ENCODE assay signal across 10 cellular contexts in genomic region chr22:19868773-19869471, GRCh38. TPM values are rescaled to one million over a fixed set of nuclear protein-coding genes. Genes with fewer than 3 reads are reported as not detected.
DNase-seq lines count a peak whose midpoint lies in the region; FAIRE-seq and TF ChIP-seq lines count a peak whose summit lies in the region.
"Had no signal": no experiment of that assay in that cellular context is flagged by ENCODE, and none has a peak within 500 bp of the region (broad histone marks: within the 10 kb centered on the region; RNA-seq: fewer than 3 reads in every experiment).

No MANE protein-coding gene starts in this region.

- H2BK20ac ChIP-seq in H1 (ENCODE audit: low read length) = peak overlapping the region; percentile 48; the same call in 1 of the 2 replicates

- H2BK12ac ChIP-seq in H1 (ENCODE audit: low read depth, low read length) = no peak overlapping the region

- DNase-seq in stimulated activated CD4-positive, alpha-beta T cell treated with anti-CD3 and anti-CD28 coated beads, Interleukin-4, amount 100 ng/mL, for 1 hour = peak; percentile 1
- no peak for DNase-seq in stimulated activated CD4-positive, alpha-beta T cell treated with anti-CD3 and anti-CD28 coated beads, Interleukin-2, amount 100 ng/mL, for 48 hours
- DNase-seq in H1 (ENCODE audit: low read depth in 1 of 2, low spot score in 2 of 2) (peak in 1 of 2 experiments; percentile 49), nucleus accumbens (lab: John Stamatoyannopoulos, UW) (peak in 33 of 56 donors; percentile 16 to 74 (median 41)), brain microvascular endothelial cell (no peak), NCI-H82 treated with DMSO at 0.1 percent for 48 hours (lab: John Stamatoyannopoulos, UW; ENCODE audit: unreplicated experiment) (no peak), kidney tubule cell (ENCODE audit: low spot score) (no peak)
- DNase-seq in activated CD8-positive, alpha-beta memory T cell treated with anti-CD3 and anti-CD28 coated beads, Interleukin-2, amount 50 U/mL, for 48 hours = no peak

- no peak overlapping the region for H3K23ac ChIP-seq in H1 (ENCODE audit: insufficient read length)

- H3K9ac ChIP-seq in H1 (replicated peaks in 1 of 4; ENCODE audit: extremely low read depth in 1 of 4, low read depth in 3 of 4, low read length in 3 of 4) = no peak overlapping the region

- H3K14ac ChIP-seq in H1 (ENCODE audit: insufficient read length) = no peak overlapping the region

- POLR2A ChIA-PET in H1 (lab: Charles Lee; ENCODE audit: partially characterized antibody) = interaction anchor here (1.1 to 4.6 kb wide), 5 partner anchors 12 to 28 kb away, joined by 4 to 27 read pairs (median 4); no protein-coding TSS in a partner anchor

- FAIRE-seq in H1 (lab: Jason Lieb, UNC) = no peak

- H3K27me3 ChIP-seq in H1 (replicated peaks in 1 of 4; ENCODE audit: control insufficient read depth in 3 of 4, extremely low read depth in 1 of 4, insufficient read depth in 3 of 4, low read length in 3 of 4) (no peaks in the 10 kb centered on the region), brain microvascular endothelial cell (replicated peaks) (no peaks in the 10 kb centered on the region)

- H4K91ac ChIP-seq in H1 (replicated peaks; ENCODE audit: insufficient read length, low read length) = peak overlapping the region; percentile 34

- H4K5ac ChIP-seq in H1 (ENCODE audit: insufficient read length, low read depth, low read length) = no peak overlapping the region

- H3K4me3 ChIP-seq in H1 (ENCODE audit: extremely low read depth in 1 of 4, insufficient read depth in 2 of 4, low read depth in 3 of 4, low read length in 4 of 4) (no peak overlapping the region), brain microvascular endothelial cell (ENCODE audit: low read depth, low read length) (no peak overlapping the region)
- H3K4me3 ChIP-seq: lung had no signal

- TF ChIP-seq CTCF in H1 (IDR thresholded peaks at IDR 0.05; ENCODE audit: control extremely low read depth in 1 of 3, insufficient read depth in 1 of 3, low read depth in 1 of 3, low read length in 3 of 3) (no peak), brain microvascular endothelial cell (IDR thresholded peaks at IDR 0.05; ENCODE audit: low read depth, low read length, missing control alignments) (no peak)

- H2BK15ac ChIP-seq in H1 (ENCODE audit: low read length) = peak overlapping the region; percentile 92

- no peak overlapping the region for H3K4ac ChIP-seq in H1 (replicated peaks; ENCODE audit: insufficient read length, low read depth, low read length)

- no peak overlapping the region for H4K8ac ChIP-seq in H1 (ENCODE audit: extremely low read depth, insufficient read depth, low read length)

- H2BK5ac ChIP-seq in H1 (ENCODE audit: low read depth, low read length) = peak overlapping the region; percentile 68; the same call in 1 of the 2 replicates

- no peak overlapping the region; the same call in 1 of the 2 replicates for H2AK5ac ChIP-seq in H1 (ENCODE audit: low read depth, low read length)

- no peak overlapping the region for H2AFZ ChIP-seq in H1 (ENCODE audit: low read length)

- no peak overlapping the region for H3K56ac ChIP-seq in H1 (replicated peaks; ENCODE audit: insufficient read length, low read depth, low read length)

- H2BK120ac ChIP-seq in H1 (replicated peaks; ENCODE audit: low read depth, low read length) = no peak overlapping the region

- no peaks in the 10 kb centered on the region for H3K36me3 ChIP-seq in H1 (ENCODE audit: control insufficient read depth in 2 of 4, insufficient read depth in 4 of 4, low read length in 3 of 4)
- H3K36me3 ChIP-seq in brain microvascular endothelial cell (replicated peaks) = no peaks in the 10 kb centered on the region

- CTCF ChIA-PET in H1 (lab: Charles Lee; ENCODE audit: partially characterized antibody) = interaction anchor here (0.8 to 2.2 kb wide), 8 partner anchors 12 to 138 kb away, joined by 3 to 7 read pairs (median 4); no protein-coding TSS in a partner anchor

- no peak overlapping the region for H3K4me2 ChIP-seq in H1 (ENCODE audit: insufficient read depth in 1 of 2, low read depth in 2 of 2, low read length in 2 of 2)

- H3K9me3 ChIP-seq in H1 (ENCODE audit: insufficient read depth in 2 of 2, low read depth in 1 of 2, low read length in 1 of 2) = no peaks in the 10 kb centered on the region

- no peak overlapping the region; the same call in 1 of the 2 replicates for H3K18ac ChIP-seq in H1 (ENCODE audit: extremely low read depth, low read length)

- TF ChIP-seq POLR2A in H1 (IDR thresholded peaks at IDR 0.05; ENCODE audit: control extremely low read depth in 1 of 2, low read depth in 2 of 2, low read length in 2 of 2) = no peak

- in situ Hi-C loops in brain microvascular endothelial cell (cut with HindIII; ENCODE audit: low pct_ligation_motif_present, low sequenced_read_pairs) = no loop called here

- H3K27ac ChIP-seq in H1 (ENCODE audit: low read depth, low read length) (no peak overlapping the region), brain microvascular endothelial cell (no peak overlapping the region)
- H3K27ac ChIP-seq: C4-2B had no signal

- H3K4me1 ChIP-seq in H1 (replicated peaks in 1 of 4; ENCODE audit: control insufficient read depth in 3 of 4, insufficient read depth in 4 of 4, low read length in 3 of 4) = peaks cover 0 to 7% (median 4%) of the 10 kb centered on the region in 4 experiments; a peak in 4 of 7 replicates

- no peaks in the 10 kb centered on the region for H3K79me2 ChIP-seq in H1 (ENCODE audit: control insufficient read depth in 1 of 2, insufficient read depth in 2 of 2, low read length in 2 of 2)

- TF ChIP-seq RAD21 in H1 (IDR thresholded peaks at IDR 0.05 in 1 of 2, conservative IDR thresholded peaks at IDR 0.05 in 1 of 2; ENCODE audit: low read depth in 2 of 2, low read length in 2 of 2) = no peak

- no peaks in the 10 kb centered on the region; the same call in 1 of the 2 replicates for H3K79me1 ChIP-seq in H1 (ENCODE audit: low read depth, low read length)

- 68% methylated on average over 23 of the region's 23 CpGs; no CpG with 5 or more reads in 1 of the 2 experiments for WGBS in H1 (ENCODE audit: extremely low coverage in 1 of 2, insufficient coverage in 1 of 2, insufficient read length in 1 of 2, insufficient replicate concordance in 2 of 2, low coverage in 1 of 2, low lambda C conversion rate in 2 of 2, missing lambda C conversion rate in 1 of 2), 2 experiments

- no peaks in the 10 kb centered on the region for H4K20me1 ChIP-seq in H1 (replicated peaks in 1 of 2; ENCODE audit: control insufficient read depth in 1 of 2, insufficient read depth in 2 of 2, low read length in 2 of 2)

- H3K23me2 ChIP-seq in H1 (ENCODE audit: low read depth, low read length) = no peaks in the 10 kb centered on the region

- TF ChIP-seq EP300 in H1 (IDR thresholded peaks at IDR 0.05; ENCODE audit: borderline replicate concordance in 1 of 2, low read depth in 2 of 2, low read length in 2 of 2) = no peak

TF ChIP-seq in H1, 55 proteins besides CTCF, POLR2A, EP300 and RAD21:
- no peak for TF ChIP-seq MAX (IDR thresholded peaks at IDR 0.05)
- TF ChIP-seq GABPA (IDR thresholded peaks at IDR 0.05; ENCODE audit: borderline replicate concordance, insufficient read depth, low read length) = no peak
- no peak for TF ChIP-seq SP1 (IDR thresholded peaks at IDR 0.05; ENCODE audit: low read depth, low read length)
- no peak for TF ChIP-seq GTF2F1 (IDR thresholded peaks at IDR 0.05; ENCODE audit: borderline replicate concordance, low read depth, low read length)
- TF ChIP-seq ATF2 (IDR thresholded peaks at IDR 0.05; ENCODE audit: low read length) = no peak
- no peak for TF ChIP-seq CHD1 (IDR thresholded peaks at IDR 0.05; ENCODE audit: low read depth, low read length)
- TF ChIP-seq RXRA (IDR thresholded peaks at IDR 0.05; ENCODE audit: insufficient read depth, low read depth, low read length) = no peak
- no peak for TF ChIP-seq CBX8 (IDR thresholded peaks at IDR 0.05; ENCODE audit: borderline replicate concordance, low read depth, low read length)
- TF ChIP-seq HDAC6 (IDR thresholded peaks at IDR 0.05; ENCODE audit: low read depth, low read length) = no peak

RNA-seq across cellular contexts. Expression of gene GNB1L, which starts 14.2 kb away (rescaled TPM):
- total RNA-seq in H1 (2021; fragmentation: NEBNext Ultra II Directional; extraction: Animal tissue kit (Norgen Biotek cat#: 25700)) = 14.3 and 15.6 TPM in 2 replicates
- 14.0 and 23.2 TPM in 2 replicates for polyA plus RNA-seq in H1 (2011; rRNA removed)
- 17.3 TPM for polyA plus RNA-seq in H1 (2011; cell fraction: cytosol; rRNA removed)
- polyA plus RNA-seq in H1 (2011; cell fraction: nucleus; rRNA removed) = 21.9 TPM
- 9.1 to 18.9 TPM (median 16.9 TPM) in 4 replicates for polyA plus RNA-seq in H1 (2012, experiment 1 of 2)
- polyA plus RNA-seq in H1 (2012, experiment 2 of 2) = 14.8 TPM
- 5.8 TPM for polyA plus RNA-seq in H1 (2013, experiment 1 of 2)
- 5.3 TPM for polyA plus RNA-seq in H1 (2013, experiment 2 of 2)
- polyA minus RNA-seq in H1 (2011; rRNA and poly(A)+ RNA removed) = 3.8 and 4.5 TPM in 2 replicates
- polyA minus RNA-seq in H1 (2011; cell fraction: cytosol; rRNA and poly(A)+ RNA removed) = 6.1 TPM
- polyA minus RNA-seq in H1 (2011; cell fraction: nucleus; rRNA and poly(A)+ RNA removed) = 5.6 TPM

RNA-seq across cellular contexts. Expression of gene RTL10, which starts 14.2 kb away (rescaled TPM):
- total RNA-seq in H1 (2021; fragmentation: NEBNext Ultra II Directional; extraction: Animal tissue kit (Norgen Biotek cat#: 25700)) = 16.1 and 18.8 TPM in 2 replicates
- 11.5 and 15.5 TPM in 2 replicates for polyA plus RNA-seq in H1 (2011; rRNA removed)
- 9.8 TPM for polyA plus RNA-seq in H1 (2011; cell fraction: cytosol; rRNA removed)
- polyA plus RNA-seq in H1 (2011; cell fraction: nucleus; rRNA removed) = 21.7 TPM
- polyA plus RNA-seq in H1 (2012, experiment 1 of 2) = 9.6 to 13.3 TPM (median 12.3 TPM) in 4 replicates
- 9.3 TPM for polyA plus RNA-seq in H1 (2012, experiment 2 of 2)
- 7.9 TPM for polyA plus RNA-seq in H1 (2013, experiment 1 of 2)
- 7.7 TPM for polyA plus RNA-seq in H1 (2013, experiment 2 of 2)
- polyA minus RNA-seq in H1 (2011; rRNA and poly(A)+ RNA removed) = 32.1 and 33.6 TPM in 2 replicates
- polyA minus RNA-seq in H1 (2011; cell fraction: cytosol; rRNA and poly(A)+ RNA removed) = 10.3 TPM
- 21.5 TPM for polyA minus RNA-seq in H1 (2011; cell fraction: nucleus; rRNA and poly(A)+ RNA removed)

Comparison
In these comparisons a context has a peak if more than half of its experiments do, and no peak if none do; other contexts are left out.
1. DNase-seq: peak in stimulated activated CD4-positive, alpha-beta T cell treated with anti-CD3 and anti-CD28 coated beads, Interleukin-4, amount 100 ng/mL, for 1 hour (single experiment) and nucleus accumbens (33 of 56); none in stimulated activated CD4-positive, alpha-beta T cell treated with anti-CD3 and anti-CD28 coated beads, Interleukin-2, amount 100 ng/mL, for 48 hours (0 of 2), brain microvascular endothelial cell (single experiment), NCI-H82 treated with DMSO at 0.1 percent for 48 hours (single experiment), kidney tubule cell (single experiment) and activated CD8-positive, alpha-beta memory T cell treated with anti-CD3 and anti-CD28 coated beads, Interleukin-2, amount 50 U/mL, for 48 hours (single experiment).